ENCODE assay signal across 22 cellular contexts in genomic region chr12:108432423-108432822, GRCh38.
"Had no signal": no experiment of that assay in that cellular context is flagged by ENCODE, and none has a peak within 500 bp of the region (broad histone marks: within the 10 kb centered on the region; RNA-seq: fewer than 3 reads in every experiment).

No MANE protein-coding gene starts in this region.

- H3K27me3 ChIP-seq: colonic mucosa, foreskin keratinocyte, gastroesophageal sphincter, heart left ventricle, hepatocyte, left lung had no signal

- ATAC-seq: foreskin keratinocyte, gastroesophageal sphincter, heart left ventricle, left colon, left lung, left ventricle myocardium superior, lower lobe of right lung, mucosa of descending colon had no signal

- H3K36me3 ChIP-seq: colonic mucosa, esophagus muscularis mucosa, gastroesophageal sphincter, heart left ventricle, left lung, lower lobe of right lung had no signal

- H2AFZ ChIP-seq: hepatocyte had no signal

- H3K79me2 ChIP-seq: hepatocyte had no signal

- DNase-seq: colonic mucosa; cortex of kidney; effector CD8-positive, alpha-beta T cell; foreskin keratinocyte; heart left ventricle; hypothalamus; immature natural killer cell; islet precursor cell; kidney; kidney glomerular epithelial cell; left colon; left lung; left ventricle myocardium superior; lower lobe of right lung; mesenchymal stem cell; mucosa of descending colon; naive B cell had no signal

- H3K4me3 ChIP-seq: colonic mucosa, esophagus muscularis mucosa, gastroesophageal sphincter, heart left ventricle, hepatocyte, left lung, lower lobe of right lung, mucosa of descending colon had no signal

- H3K27ac ChIP-seq: colonic mucosa, esophagus muscularis mucosa, foreskin keratinocyte, gastroesophageal sphincter, heart left ventricle, hepatocyte, left lung, lower lobe of right lung had no signal

- H3K4me1 ChIP-seq: colonic mucosa, esophagus muscularis mucosa, foreskin keratinocyte, gastroesophageal sphincter, heart left ventricle, left lung, lower lobe of right lung had no signal

- H3K4me2 ChIP-seq: hepatocyte had no signal

- FAIRE-seq: endothelial cell of umbilical vein, frontal cortex, kidney had no signal

- H3K9me3 ChIP-seq: colonic mucosa, esophagus muscularis mucosa, gastroesophageal sphincter, heart left ventricle, left lung, lower lobe of right lung, mucosa of descending colon had no signal
